Comparison of ENCODE assay signal across 9 cellular contexts in the genomic region with DNA sequence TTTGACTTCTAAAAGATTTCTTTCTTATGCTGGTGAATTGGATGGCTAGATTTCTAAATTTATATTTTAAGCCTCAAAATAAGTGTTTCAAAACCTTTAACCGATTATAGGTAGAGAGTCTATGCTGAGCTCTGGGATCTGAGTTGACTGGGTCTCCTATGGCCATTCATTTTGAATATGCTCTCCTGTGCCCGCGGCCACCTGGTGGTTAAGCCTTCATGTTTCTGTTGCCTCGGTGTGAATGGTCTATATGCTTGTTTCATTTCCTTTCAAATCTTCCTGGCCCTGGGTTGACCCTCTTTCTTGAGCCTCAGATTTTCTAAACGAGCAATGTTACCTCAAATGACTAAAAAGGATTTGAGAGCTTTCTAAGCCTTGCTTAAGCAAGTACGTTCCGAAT.
DNase-seq lines count a peak whose midpoint lies in the region; ATAC-seq and TF ChIP-seq lines count a peak whose summit lies in the region.
"Had no signal": no experiment of that assay in that cellular context is flagged by ENCODE, and none has a peak within 500 bp of the region (broad histone marks: within the 10 kb centered on the region; RNA-seq: fewer than 3 reads in every experiment).

No MANE protein-coding gene starts in this region.

- H3K9ac ChIP-seq in KMS-11 = no peak overlapping the region
- H3K9ac ChIP-seq in neural cell (ENCODE audit: low read length) = no peak overlapping the region

- no peaks in the 10 kb centered on the region for H3K27me3 Mint-ChIP-seq in WTC11 (ENCODE audit: low read depth)

- H3K4me3 ChIP-seq in KMS-11 (IDR thresholded peaks at IDR 0.05; ENCODE audit: insufficient read depth, low read depth, low read length) = no peak overlapping the region
- H3K4me3 ChIP-seq in neural cell (ENCODE audit: low read length) = no peak overlapping the region
- H3K4me3 ChIP-seq in tibial artery = no peak overlapping the region

- TF ChIP-seq EP300 in neural cell (conservative IDR thresholded peaks at IDR 0.05; ENCODE audit: poor library complexity, severe bottlenecking) = no peak

- H3K27ac Mint-ChIP-seq in WTC11 = peak overlapping the region; percentile 59; the same call in 1 of the 2 replicates
- H3K27ac Mint-ChIP-seq: activated naive CD8-positive, alpha-beta T cell had no signal

- H3K9me3 Mint-ChIP-seq in WTC11 = peaks cover 4% of the 10 kb centered on the region; the same call in 1 of the 2 replicates

- peaks cover 31% of the 10 kb centered on the region for H3K4me1 Mint-ChIP-seq in WTC11

- H3K36me3 Mint-ChIP-seq in WTC11 = no peaks in the 10 kb centered on the region
- H3K36me3 Mint-ChIP-seq: activated naive CD8-positive, alpha-beta T cell had no signal

- H4K20me1 ChIP-seq in KMS-11 (ENCODE audit: insufficient read depth) (no peaks in the 10 kb centered on the region), neural cell (ENCODE audit: insufficient read depth) (no peaks in the 10 kb centered on the region)

- TF ChIP-seq RAD21 in neural cell (conservative IDR thresholded peaks at IDR 0.05) = peak; percentile 31

- no peaks in the 10 kb centered on the region for H3K27me3 ChIP-seq in KMS-11 (ENCODE audit: insufficient read depth, low read depth)
- no peaks in the 10 kb centered on the region for H3K27me3 ChIP-seq in neural cell (ENCODE audit: insufficient read depth, low read depth, low read length)
- no peaks in the 10 kb centered on the region for H3K27me3 ChIP-seq in tibial artery

- peak; percentile 48 to 62 for DNase-seq in NCI-H2081 (lab: John Stamatoyannopoulos, UW)
- DNase-seq in NCI-H2081 treated with DMSO at 0.1 percent for 48 hours (lab: John Stamatoyannopoulos, UW) = no peak
- peak; percentile 58 for DNase-seq in WTC11 (ENCODE audit: low spot score)
- no peak for DNase-seq in NCI-H1694 (lab: John Stamatoyannopoulos, UW)
- DNase-seq in NCI-H2227 treated with DMSO at 0.1 percent for 48 hours (lab: John Stamatoyannopoulos, UW) = no peak
- no peak for DNase-seq in tibial artery

- H3K4me1 ChIP-seq in KMS-11 (ENCODE audit: low read depth, poor library complexity, severe bottlenecking) (no peaks in the 10 kb centered on the region), tibial artery (no peaks in the 10 kb centered on the region)

- POLR2A ChIA-PET in WTC11 (lab: Charles Lee) = interaction anchor here (0.6 kb wide), 1 partner anchor 168 kb away, joined by 4 read pairs; no protein-coding TSS in a partner anchor

- H3K79me2 ChIP-seq in KMS-11 (ENCODE audit: insufficient read depth, low read depth) = no peaks in the 10 kb centered on the region
- no peaks in the 10 kb centered on the region for H3K79me2 ChIP-seq in neural cell (replicated peaks; ENCODE audit: insufficient read depth, low read length)

- CTCF ChIA-PET in WTC11 (lab: Charles Lee) = interaction anchor here (0.6 to 1.5 kb wide), 6 partner anchors 22 to 420 kb away, joined by 3 to 6 read pairs (median 4); no protein-coding TSS in a partner anchor

- ATAC-seq in WTC11 = peak; percentile 92

- no peak overlapping the region for H3K4me2 ChIP-seq in KMS-11
- no peak overlapping the region for H3K4me2 ChIP-seq in neural cell (ENCODE audit: low read length)

- no peak overlapping the region for H3K4me3 Mint-ChIP-seq in WTC11
- H3K4me3 Mint-ChIP-seq: activated naive CD8-positive, alpha-beta T cell had no signal

- H2AFZ ChIP-seq in KMS-11 (ENCODE audit: low read depth) (no peak overlapping the region), neural cell (ENCODE audit: low read depth, low read length) (no peak overlapping the region)

- H3K27ac ChIP-seq in KMS-11 (no peak overlapping the region), neural cell (ENCODE audit: low read length) (no peak overlapping the region), tibial artery (no peak overlapping the region)

- H3K36me3 ChIP-seq in KMS-11 (ENCODE audit: insufficient read depth) (no peaks in the 10 kb centered on the region), neural cell (ENCODE audit: insufficient read depth, low read length) (no peaks in the 10 kb centered on the region), tibial artery (no peaks in the 10 kb centered on the region)

- TF ChIP-seq CTCF in KMS-11 (conservative IDR thresholded peaks at IDR 0.05; ENCODE audit: low read depth, low read length) (peak; percentile 35), WTC11 (IDR thresholded peaks at IDR 0.05) (peak; percentile 48), neural cell (IDR thresholded peaks at IDR 0.05; ENCODE audit: poor library complexity, severe bottlenecking) (peak; percentile 45), tibial artery (IDR thresholded peaks at IDR 0.05) (no peak)

- intact Hi-C loops in tibial artery (cut with DNase I; ENCODE audit: low total_unique reads) = no loop called here

- H3F3A ChIP-seq in neural cell (ENCODE audit: insufficient read depth, low read length, poor library complexity, severe bottlenecking) = no peaks in the 10 kb centered on the region

- H3K9me3 ChIP-seq in neural cell (ENCODE audit: low read length) = no peaks in the 10 kb centered on the region
- no peaks in the 10 kb centered on the region for H3K9me3 ChIP-seq in tibial artery

- no peaks in the 10 kb centered on the region for H3K9me2 ChIP-seq in neural cell (ENCODE audit: insufficient read depth, low read length)

TF ChIP-seq in WTC11, 78 proteins besides CTCF, POLR2A, EP300 and RAD21 (continues in another document):
- TF ChIP-seq ZNF138 (CRISPR knock-in tag; conservative IDR thresholded peaks at IDR 0.05) (no peak), TEAD1 (CRISPR knock-in tag; IDR thresholded peaks at IDR 0.05) (no peak)
- TF ChIP-seq, protein P1, sequence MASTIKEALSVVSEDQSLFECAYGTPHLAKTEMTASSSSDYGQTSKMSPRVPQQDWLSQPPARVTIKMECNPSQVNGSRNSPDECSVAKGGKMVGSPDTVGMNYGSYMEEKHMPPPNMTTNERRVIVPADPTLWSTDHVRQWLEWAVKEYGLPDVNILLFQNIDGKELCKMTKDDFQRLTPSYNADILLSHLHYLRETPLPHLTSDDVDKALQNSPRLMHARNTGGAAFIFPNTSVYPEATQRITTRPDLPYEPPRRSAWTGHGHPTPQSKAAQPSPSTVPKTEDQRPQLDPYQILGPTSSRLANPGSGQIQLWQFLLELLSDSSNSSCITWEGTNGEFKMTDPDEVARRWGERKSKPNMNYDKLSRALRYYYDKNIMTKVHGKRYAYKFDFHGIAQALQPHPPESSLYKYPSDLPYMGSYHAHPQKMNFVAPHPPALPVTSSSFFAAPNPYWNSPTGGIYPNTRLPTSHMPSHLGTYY (CRISPR knock-in tag; IDR thresholded peaks at IDR 0.05) = no peak

TF ChIP-seq in neural cell, 6 proteins besides CTCF, POLR2A, EP300 and RAD21:
- TF ChIP-seq SMC3 (conservative IDR thresholded peaks at IDR 0.05; ENCODE audit: poor library complexity) = peak; percentile 34
- no peak for TF ChIP-seq MXI1 (conservative IDR thresholded peaks at IDR 0.05; ENCODE audit: poor library complexity, severe bottlenecking)

Comparison
In these comparisons a context has a peak if more than half of its experiments do, and no peak if none do; other contexts are left out.
1. DNase-seq: peak in NCI-H2081 (2 of 2) and WTC11 (single experiment); none in NCI-H2081 treated with DMSO at 0.1 percent for 48 hours (single experiment), NCI-H1694 (single experiment), NCI-H2227 treated with DMSO at 0.1 percent for 48 hours (single experiment) and tibial artery (0 of 2).
2. CTCF ChIP-seq: peak in KMS-11 (single experiment), WTC11 (single experiment) and neural cell (single experiment); none in tibial artery (0 of 2).